Comparison of ENCODE assay signal across 32 cellular contexts in the genomic region with DNA sequence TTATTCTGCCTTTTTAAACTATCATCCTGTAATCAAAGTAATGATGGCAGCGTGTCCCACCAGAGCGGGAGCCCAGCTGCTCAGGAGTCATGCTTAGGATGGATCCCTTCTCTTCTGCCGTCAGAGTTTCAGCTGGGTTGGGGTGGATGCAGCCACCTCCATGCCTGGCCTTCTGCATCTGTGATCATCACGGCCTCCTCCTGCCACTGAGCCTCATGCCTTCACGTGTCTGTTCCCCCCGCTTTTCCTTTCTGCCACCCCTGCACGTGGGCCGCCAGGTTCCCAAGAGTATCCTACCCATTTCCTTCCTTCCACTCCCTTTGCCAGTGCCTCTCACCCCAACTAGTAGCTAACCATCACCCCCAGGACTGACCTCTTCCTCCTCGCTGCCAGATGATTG.
"Had no signal": no experiment of that assay in that cellular context is flagged by ENCODE, and none has a peak within 500 bp of the region (broad histone marks: within the 10 kb centered on the region; RNA-seq: fewer than 3 reads in every experiment).

No MANE protein-coding gene starts in this region.

- DNase-seq: activated CD4-positive, alpha-beta memory T cell treated with anti-CD3 and anti-CD28 coated beads for 36 hours; activated CD4-positive, alpha-beta T cell treated with anti-CD3 and anti-CD28 coated beads for 36 hours; activated CD4-positive, alpha-beta T cell treated with anti-CD3 and anti-CD28 coated beads, Interleukin-2, amount 10 ng/mL, durations not matched to agents 24 days and 14 days; activated CD4-positive, CD25-positive, alpha-beta regulatory T cell; activated CD4-positive, CD25-positive, alpha-beta regulatory T cell treated with anti-CD3 and anti-CD28 coated beads, Interleukin-2, amount 50 U/mL, for 72 hours; activated CD8-positive, alpha-beta memory T cell treated with anti-CD3 and anti-CD28 coated beads, Interleukin-2, amount 10 ng/mL, durations not matched to agents 7 days and 5 days; activated CD8-positive, alpha-beta memory T cell treated with anti-CD3 and anti-CD28 coated beads, Interleukin-2, amount 50 U/mL, for 4 hours; activated CD8-positive, alpha-beta T cell treated with anti-CD3 and anti-CD28 coated beads, Interleukin-2, amount 10 ng/mL, durations not matched to agents 7 days and 5 days; activated effector memory CD4-positive, alpha-beta T cell treated with anti-CD3 and anti-CD28 coated beads, Interleukin-2, amount 50 U/mL, for 16 hours; activated naive CD4-positive, alpha-beta T cell treated with anti-CD3 and anti-CD28 coated beads for 36 hours; activated naive CD8-positive, alpha-beta T cell treated with anti-CD3 and anti-CD28 coated beads for 36 hours; activated naive CD8-positive, alpha-beta T cell treated with anti-CD3 and anti-CD28 coated beads, Interleukin-2, amount 50 U/mL, for 24 hours; activated T-cell treated with anti-CD3 and anti-CD28 coated beads, Interleukin-2, amount 50 U/mL, for 1 hour; activated T-cell treated with anti-CD3 and anti-CD28 coated beads, Interleukin-2, amount 50 U/mL, for 48 hours; adrenal gland; aorta; body of pancreas; cortex of kidney; effector memory CD4-positive, alpha-beta T cell; erythroblast; foreskin keratinocyte; glutamatergic neuron; T-helper 1 cell; T-helper 17 cell; T1000 had no signal

- H3K4me3 Mint-ChIP-seq: activated CD4-positive, alpha-beta memory T cell treated with anti-CD3 and anti-CD28 coated beads for 36 hours; activated CD4-positive, alpha-beta T cell treated with anti-CD3 and anti-CD28 coated beads for 36 hours; activated CD4-positive, alpha-beta T cell treated with anti-CD3 and anti-CD28 coated beads, Interleukin-2, amount 10 ng/mL, durations not matched to agents 24 days and 14 days; activated CD8-positive, alpha-beta memory T cell treated with anti-CD3 and anti-CD28 coated beads, Interleukin-2, amount 10 ng/mL, durations not matched to agents 7 days and 5 days; activated CD8-positive, alpha-beta T cell treated with anti-CD3 and anti-CD28 coated beads, Interleukin-2, amount 10 ng/mL, durations not matched to agents 7 days and 5 days; activated naive CD4-positive, alpha-beta T cell treated with anti-CD3 and anti-CD28 coated beads for 36 hours; activated naive CD4-positive, alpha-beta T cell treated with anti-CD3 and anti-CD28 coated beads, Interleukin-2, amount 50 U/mL, for 24 hours; activated naive CD8-positive, alpha-beta T cell treated with anti-CD3 and anti-CD28 coated beads for 36 hours; activated naive CD8-positive, alpha-beta T cell treated with anti-CD3 and anti-CD28 coated beads, Interleukin-2, amount 50 U/mL, for 24 hours; activated T-helper 1 cell treated with anti-CD3 and anti-CD28 coated beads, Interleukin-12 subunit alpha, Interleukin-12 subunit beta, Interleukin-2, Interleukin-4 antibody, amounts not matched to agents 30 ng/mL and 10 ng/mL and 1 ng/mL, durations not matched to agents 14 hours and 24 hours and 36 hours; T-helper 17 cell; T-helper 2 cell treated with Interferon-gamma antibody and Interleukin-4, amounts not matched to agents 5 μg/mL and 100 μg/mL, for 36 hours had no signal

- H3K27ac ChIP-seq: adrenal gland, body of pancreas, esophagus muscularis mucosa, foreskin keratinocyte had no signal

- H3K4me1 Mint-ChIP-seq: activated CD4-positive, alpha-beta T cell treated with anti-CD3 and anti-CD28 coated beads for 36 hours; activated CD4-positive, alpha-beta T cell treated with anti-CD3 and anti-CD28 coated beads, Interleukin-2, amount 10 ng/mL, durations not matched to agents 24 days and 14 days; activated CD8-positive, alpha-beta memory T cell treated with anti-CD3 and anti-CD28 coated beads, Interleukin-2, amount 10 ng/mL, durations not matched to agents 7 days and 5 days; activated naive CD4-positive, alpha-beta T cell treated with anti-CD3 and anti-CD28 coated beads, Interleukin-2, amount 50 U/mL, for 24 hours; activated naive CD8-positive, alpha-beta T cell treated with anti-CD3 and anti-CD28 coated beads for 36 hours; activated naive CD8-positive, alpha-beta T cell treated with anti-CD3 and anti-CD28 coated beads, Interleukin-2, amount 50 U/mL, for 24 hours; T-helper 17 cell had no signal

- H3K9me3 ChIP-seq: adrenal gland, body of pancreas, esophagus muscularis mucosa, gastrocnemius medialis had no signal

- ATAC-seq: activated CD4-positive, alpha-beta T cell treated with anti-CD3 and anti-CD28 coated beads for 36 hours; activated CD8-positive, alpha-beta memory T cell treated with anti-CD3 and anti-CD28 coated beads, Interleukin-2, amount 10 ng/mL, durations not matched to agents 7 days and 5 days; activated CD8-positive, alpha-beta T cell treated with anti-CD3 and anti-CD28 coated beads, Interleukin-2, amount 10 ng/mL, durations not matched to agents 7 days and 5 days; activated naive CD8-positive, alpha-beta T cell treated with anti-CD3 and anti-CD28 coated beads, Interleukin-2, amount 50 U/mL, for 24 hours; body of pancreas; foreskin keratinocyte; T-helper 17 cell had no signal

- H3K4me3 ChIP-seq: adrenal gland, body of pancreas, esophagus muscularis mucosa, gastrocnemius medialis had no signal

- H3K36me3 Mint-ChIP-seq: activated CD4-positive, alpha-beta memory T cell treated with anti-CD3 and anti-CD28 coated beads for 36 hours; activated CD8-positive, alpha-beta memory T cell treated with anti-CD3 and anti-CD28 coated beads, Interleukin-2, amount 10 ng/mL, durations not matched to agents 7 days and 5 days; activated naive CD8-positive, alpha-beta T cell treated with anti-CD3 and anti-CD28 coated beads for 36 hours had no signal

- H3K4me1 ChIP-seq: adrenal gland, body of pancreas, esophagus muscularis mucosa, foreskin keratinocyte had no signal

- FAIRE-seq: colon had no signal

- H3K27me3 Mint-ChIP-seq: activated CD4-positive, alpha-beta T cell treated with anti-CD3 and anti-CD28 coated beads, Interleukin-2, amount 10 ng/mL, durations not matched to agents 24 days and 14 days; activated naive CD8-positive, alpha-beta T cell treated with anti-CD3 and anti-CD28 coated beads, Interleukin-2, amount 50 U/mL, for 24 hours had no signal

- H3K27ac Mint-ChIP-seq: activated CD4-positive, alpha-beta memory T cell treated with anti-CD3 and anti-CD28 coated beads for 36 hours; activated CD4-positive, alpha-beta T cell treated with anti-CD3 and anti-CD28 coated beads for 36 hours; activated CD4-positive, alpha-beta T cell treated with anti-CD3 and anti-CD28 coated beads, Interleukin-2, amount 10 ng/mL, durations not matched to agents 24 days and 14 days; activated CD8-positive, alpha-beta memory T cell treated with anti-CD3 and anti-CD28 coated beads, Interleukin-2, amount 10 ng/mL, durations not matched to agents 7 days and 5 days; activated CD8-positive, alpha-beta T cell treated with anti-CD3 and anti-CD28 coated beads, Interleukin-2, amount 10 ng/mL, durations not matched to agents 7 days and 5 days; activated naive CD4-positive, alpha-beta T cell treated with anti-CD3 and anti-CD28 coated beads for 36 hours; activated naive CD4-positive, alpha-beta T cell treated with anti-CD3 and anti-CD28 coated beads, Interleukin-2, amount 50 U/mL, for 24 hours; activated naive CD8-positive, alpha-beta T cell treated with anti-CD3 and anti-CD28 coated beads for 36 hours; activated naive CD8-positive, alpha-beta T cell treated with anti-CD3 and anti-CD28 coated beads, Interleukin-2, amount 50 U/mL, for 24 hours; activated T-helper 1 cell treated with anti-CD3 and anti-CD28 coated beads, Interleukin-12 subunit alpha, Interleukin-12 subunit beta, Interleukin-2, Interleukin-4 antibody, amounts not matched to agents 30 ng/mL and 10 ng/mL and 1 ng/mL, durations not matched to agents 14 hours and 24 hours and 36 hours; activated T-helper 2 cell treated with anti-CD3 and anti-CD28 coated beads, Interferon-gamma antibody, Interleukin-2, Interleukin-4, amounts not matched to agents 10 μg/mL and 5 μg/mL and 100 μg/mL, durations not matched to agents 14 hours and 24 hours and 36 hours; T-helper 17 cell; T-helper 2 cell treated with Interferon-gamma antibody and Interleukin-4, amounts not matched to agents 5 μg/mL and 100 μg/mL, for 36 hours had no signal

- H3K27me3 ChIP-seq: adrenal gland, body of pancreas, esophagus muscularis mucosa, foreskin keratinocyte, gastrocnemius medialis had no signal

- H3K9me3 Mint-ChIP-seq: activated CD4-positive, alpha-beta T cell treated with anti-CD3 and anti-CD28 coated beads, Interleukin-2, amount 10 ng/mL, durations not matched to agents 24 days and 14 days; activated naive CD4-positive, alpha-beta T cell treated with anti-CD3 and anti-CD28 coated beads, Interleukin-2, amount 50 U/mL, for 24 hours; activated T-helper 1 cell treated with anti-CD3 and anti-CD28 coated beads, Interleukin-12 subunit alpha, Interleukin-12 subunit beta, Interleukin-2, Interleukin-4 antibody, amounts not matched to agents 30 ng/mL and 10 ng/mL and 1 ng/mL, durations not matched to agents 14 hours and 24 hours and 36 hours; activated T-helper 2 cell treated with anti-CD3 and anti-CD28 coated beads, Interferon-gamma antibody, Interleukin-2, Interleukin-4, amounts not matched to agents 10 μg/mL and 5 μg/mL and 100 μg/mL, durations not matched to agents 14 hours and 24 hours and 36 hours; T-helper 2 cell treated with Interferon-gamma antibody and Interleukin-4, amounts not matched to agents 5 μg/mL and 100 μg/mL, for 36 hours had no signal
